In the genomic region with DNA sequence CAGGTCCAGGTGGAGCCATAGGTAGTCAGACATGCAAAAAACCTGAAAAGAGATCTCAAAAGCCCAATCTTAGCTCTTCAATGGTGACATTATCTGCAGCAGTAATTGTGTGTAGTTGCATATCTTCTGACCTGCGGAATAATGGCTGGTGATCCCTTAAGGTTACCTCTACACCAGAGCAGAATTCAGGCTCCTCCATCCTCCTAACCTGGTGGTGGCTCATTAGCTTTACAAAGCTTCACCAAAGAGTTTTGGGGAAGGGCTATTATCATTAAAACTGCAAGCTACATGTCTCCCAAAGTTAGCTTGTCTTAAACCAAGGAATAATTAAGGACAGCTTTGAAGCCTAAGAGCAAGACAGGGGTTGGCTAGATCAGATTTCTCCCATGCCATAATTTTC, we compare ENCODE assay signal across 14 cellular contexts. TPM values are rescaled to one million over a fixed set of nuclear protein-coding genes. Genes with fewer than 3 reads are reported as not detected.
DNase-seq lines count a peak whose midpoint lies in the region; ATAC-seq and TF ChIP-seq lines count a peak whose summit lies in the region.
"Had no signal": no experiment of that assay in that cellular context is flagged by ENCODE, and none has a peak within 500 bp of the region (broad histone marks: within the 10 kb centered on the region; RNA-seq: fewer than 3 reads in every experiment).

No MANE protein-coding gene starts in this region.

- no peaks in the 10 kb centered on the region for H3K36me3 ChIP-seq in GM23338 (ENCODE audit: insufficient read depth)
- no peaks in the 10 kb centered on the region for H3K36me3 ChIP-seq in mesendoderm (ENCODE audit: control insufficient read depth, insufficient read depth, low read length)
- no peaks in the 10 kb centered on the region for H3K36me3 ChIP-seq in CD8-positive, alpha-beta T cell (ENCODE audit: insufficient read depth, low read length)
- H3K36me3 ChIP-seq: BLaER1 had no signal

- peaks cover 11% of the 10 kb centered on the region; the same call in 1 of the 2 replicates for H3K9me2 ChIP-seq in GM23338 (ENCODE audit: insufficient read depth)

- CTCF ChIA-PET in WTC11 (lab: Charles Lee), result interaction anchor here (0.9 kb wide), 2 partner anchors 27 to 43 kb away, joined by 3 read pairs; a partner anchor contains a TSS
- CTCF ChIA-PET in CD8-positive, alpha-beta T cell (lab: Charles Lee), result no interaction called here

- peak overlapping the region; percentile 5 for H2BK5ac ChIP-seq in mesendoderm (ENCODE audit: low read length)

- TF ChIP-seq CTCF in GM23338 (conservative IDR thresholded peaks at IDR 0.05; ENCODE audit: low read depth in 2 of 2) (no peak), WTC11 (IDR thresholded peaks at IDR 0.05) (no peak)
- no peak for TF ChIP-seq CTCF in CD8-positive, alpha-beta T cell (IDR thresholded peaks at IDR 0.05)

- POLR2A ChIA-PET in WTC11 (lab: Charles Lee), result no interaction called here
- POLR2A ChIA-PET in CD8-positive, alpha-beta T cell (lab: Charles Lee), result no interaction called here

- H4K20me1 ChIP-seq in GM23338 (replicated peaks; ENCODE audit: insufficient read depth), result no peaks in the 10 kb centered on the region
- H4K20me1 ChIP-seq: BLaER1 had no signal

- H3K4me1 Mint-ChIP-seq in GM23338 (peaks cover 53% of the 10 kb centered on the region), WTC11 (peaks cover 87% of the 10 kb centered on the region)
- no peaks in the 10 kb centered on the region for H3K4me1 Mint-ChIP-seq in CD8-positive, alpha-beta T cell (ENCODE audit: low read depth)

- H3K36me3 Mint-ChIP-seq in GM23338 (ENCODE audit: low read depth) (no peaks in the 10 kb centered on the region), WTC11 (no peaks in the 10 kb centered on the region)
- H3K36me3 Mint-ChIP-seq in CD8-positive, alpha-beta T cell, result no peaks in the 10 kb centered on the region

- H3K4me3 ChIP-seq in GM23338, result no peak overlapping the region; the same call in 1 of the 2 replicates
- no peak overlapping the region for H3K4me3 ChIP-seq in mesendoderm (ENCODE audit: low read length)
- H3K4me3 ChIP-seq in CD8-positive, alpha-beta T cell (ENCODE audit: low read depth, low read length), result no peak overlapping the region
- H3K4me3 ChIP-seq: BLaER1, GM12878 had no signal

- H2BK15ac ChIP-seq in mesendoderm (replicated peaks; ENCODE audit: low read depth), result no peak overlapping the region

- no peak overlapping the region for H3K4me3 Mint-ChIP-seq in GM23338
- no peak overlapping the region for H3K4me3 Mint-ChIP-seq in WTC11
- no peak overlapping the region for H3K4me3 Mint-ChIP-seq in CD8-positive, alpha-beta T cell

- H2AFZ ChIP-seq in GM23338, result peak overlapping the region; percentile 61

- no peak overlapping the region for H3K9ac ChIP-seq in mesendoderm (ENCODE audit: low read length)
- H3K9ac ChIP-seq: BLaER1 had no signal

- no peaks in the 10 kb centered on the region for H3K27me3 Mint-ChIP-seq in GM23338 (ENCODE audit: insufficient read depth, low read depth, poor library complexity)
- H3K27me3 Mint-ChIP-seq in WTC11 (ENCODE audit: low read depth), result no peaks in the 10 kb centered on the region
- peaks cover 3% of the 10 kb centered on the region for H3K27me3 Mint-ChIP-seq in CD8-positive, alpha-beta T cell (ENCODE audit: low read depth)

- H3K9me3 Mint-ChIP-seq in GM23338 (no peaks in the 10 kb centered on the region; the same call in 2 of the 3 replicates), WTC11 (peaks cover 11% of the 10 kb centered on the region; the same call in 1 of the 2 replicates)
- H3K9me3 Mint-ChIP-seq in CD8-positive, alpha-beta T cell, result peaks cover 8% of the 10 kb centered on the region

- ATAC-seq in GM23338 (peak; percentile 84), WTC11 (peak; percentile 62), SK-N-SH treated with all-trans-retinoic acid at 6 μM for 48 hours (no peak)
- no peak for ATAC-seq in CD8-positive, alpha-beta T cell
- ATAC-seq: HepG2 had no signal

- DNase-seq in GM23338 (ENCODE audit: low spot score) (peak; percentile 58), WTC11 (ENCODE audit: low spot score) (no peak), iPS DF 19.7 (ENCODE audit: low read depth, low spot score) (peak; percentile 45), mesendoderm (no peak), KG1 (lab: John Stamatoyannopoulos, UW) (no peak)
- no peak for DNase-seq in CD8-positive, alpha-beta T cell
- DNase-seq: 8988T, AML-193, DMS53 had no signal

- H2AK5ac ChIP-seq in mesendoderm (ENCODE audit: low read length), result peak overlapping the region; percentile 14

- H3K23ac ChIP-seq in mesendoderm (ENCODE audit: low read length), result no peak overlapping the region

- H3K79me1 ChIP-seq in mesendoderm (ENCODE audit: low read length), result no peaks in the 10 kb centered on the region

- H3K4me1 ChIP-seq in GM23338 (ENCODE audit: insufficient read depth) (peaks cover 58% of the 10 kb centered on the region), mesendoderm (ENCODE audit: control insufficient read depth, low read depth, low read length) (peaks cover 6% of the 10 kb centered on the region)
- H3K4me1 ChIP-seq in CD8-positive, alpha-beta T cell (ENCODE audit: insufficient read depth, low read length), result no peaks in the 10 kb centered on the region
- H3K4me1 ChIP-seq: BLaER1 had no signal

- H4K8ac ChIP-seq in mesendoderm (ENCODE audit: low read depth, low read length), result no peak overlapping the region

- H3K79me2 ChIP-seq in GM23338 (replicated peaks; ENCODE audit: insufficient read depth) (no peaks in the 10 kb centered on the region), mesendoderm (ENCODE audit: control insufficient read depth, insufficient read depth, low read length) (no peaks in the 10 kb centered on the region)

- intact Hi-C loops in CD8-positive, alpha-beta T cell (cut with DNase I, micrococcal nuclease), result no loop called here

- no CpG with 5 or more reads among the region's 1 CpG for WGBS in mesendoderm (ENCODE audit: extremely low coverage, insufficient coverage, low lambda C conversion rate)

- H3F3A ChIP-seq in GM23338 (replicated peaks; ENCODE audit: low read depth), result 0 out of 2 replicates have a peak, but pooled peaks cover 2% of the 10 kb centered on the region

- no peaks in the 10 kb centered on the region for H3K9me3 ChIP-seq in CD8-positive, alpha-beta T cell (ENCODE audit: low read length)
- H3K9me3 ChIP-seq: BLaER1 had no signal

- peak overlapping the region; percentile 65 for H3K4ac ChIP-seq in mesendoderm (ENCODE audit: low read depth, low read length)

- H3K27ac Mint-ChIP-seq in GM23338, result no peak overlapping the region; the same call in 1 of the 2 replicates
- peak overlapping the region; percentile 58 for H3K27ac Mint-ChIP-seq in WTC11
- H3K27ac Mint-ChIP-seq in CD8-positive, alpha-beta T cell, result no peak overlapping the region

- H3K4me2 ChIP-seq in GM23338 (peak overlapping the region; percentile 53), mesendoderm (ENCODE audit: low read length) (no peak overlapping the region)
- H3K4me2 ChIP-seq: BLaER1 had no signal

- peak overlapping the region; percentile 19 for H3K56ac ChIP-seq in mesendoderm (ENCODE audit: low read length)

- H2BK120ac ChIP-seq in mesendoderm (ENCODE audit: low read depth, low read length), result no peak overlapping the region

- H3K27ac ChIP-seq in GM23338 (ENCODE audit: low read depth) (peak overlapping the region; percentile 72; the same call in 1 of the 2 replicates), mesendoderm (ENCODE audit: low read depth, low read length) (no peak overlapping the region)
- no peak overlapping the region for H3K27ac ChIP-seq in CD8-positive, alpha-beta T cell (ENCODE audit: low read depth, low read length)
- H3K27ac ChIP-seq: BLaER1, HL-60 had no signal

- no peak overlapping the region for H4K5ac ChIP-seq in mesendoderm (ENCODE audit: low read length)

- no peak overlapping the region for H3K18ac ChIP-seq in mesendoderm (ENCODE audit: low read length)

- H3K27me3 ChIP-seq in GM23338 (ENCODE audit: insufficient read depth), result no peaks in the 10 kb centered on the region
- H3K27me3 ChIP-seq in mesendoderm (ENCODE audit: insufficient read depth, low read length, poor library complexity), result no peaks in the 10 kb centered on the region
- H3K27me3 ChIP-seq in CD8-positive, alpha-beta T cell (ENCODE audit: insufficient read depth, low read length), result no peaks in the 10 kb centered on the region
- H3K27me3 ChIP-seq: BLaER1 had no signal

TF ChIP-seq in GM23338, 12 proteins besides CTCF, POLR2A, EP300 and RAD21 (continues in another document):
- TF ChIP-seq ZNF114 (CRISPR knock-in tag; IDR thresholded peaks at IDR 0.05) (0 out of 2 replicates have a peak, but pooled peaks have one; percentile 65), NANOG (IDR thresholded peaks at IDR 0.05; ENCODE audit: borderline replicate concordance) (peak; percentile 22; the same call in 1 of the 2 replicates), EZH2phosphoT487 (IDR thresholded peaks at IDR 0.05; ENCODE audit: unreplicated experiment) (no peak)

TF ChIP-seq in WTC11, 78 proteins besides CTCF, POLR2A, EP300 and RAD21 (continues in another document):
- no peak for TF ChIP-seq NR2C2 (CRISPR knock-in tag; IDR thresholded peaks at IDR 0.05)
- TF ChIP-seq, protein P1, sequence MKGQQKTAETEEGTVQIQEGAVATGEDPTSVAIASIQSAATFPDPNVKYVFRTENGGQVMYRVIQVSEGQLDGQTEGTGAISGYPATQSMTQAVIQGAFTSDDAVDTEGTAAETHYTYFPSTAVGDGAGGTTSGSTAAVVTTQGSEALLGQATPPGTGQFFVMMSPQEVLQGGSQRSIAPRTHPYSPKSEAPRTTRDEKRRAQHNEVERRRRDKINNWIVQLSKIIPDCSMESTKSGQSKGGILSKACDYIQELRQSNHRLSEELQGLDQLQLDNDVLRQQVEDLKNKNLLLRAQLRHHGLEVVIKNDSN (CRISPR knock-in tag; IDR thresholded peaks at IDR 0.05), result no peak
- no peak for TF ChIP-seq RELA (CRISPR knock-in tag; IDR thresholded peaks at IDR 0.05; ENCODE audit: borderline replicate concordance)
- no peak for TF ChIP-seq JAZF1 (CRISPR knock-in tag; IDR thresholded peaks at IDR 0.05)

TF ChIP-seq in SK-N-SH treated with all-trans-retinoic acid at 6 μM for 48 hours, 23 proteins besides CTCF, POLR2A, EP300 and RAD21 (continues in another document):
- TF ChIP-seq ZC3H10 (CRISPR knock-in tag; IDR thresholded peaks at IDR 0.05) (no peak), TCF4 (CRISPR knock-in tag; IDR thresholded peaks at IDR 0.05; ENCODE audit: borderline replicate concordance) (no peak), TOX (CRISPR knock-in tag; IDR thresholded peaks at IDR 0.05; ENCODE audit: borderline replicate concordance) (no peak), ESRRG (CRISPR knock-in tag; IDR thresholded peaks at IDR 0.05) (no peak)

RNA-seq across cellular contexts. Expression of a gene that starts 42.6 kb away (rescaled TPM):
- total RNA-seq in GM23338 (2014; rRNA removed; shearing (Covaris generic)), result 14.3 and 15.5 TPM in 2 replicates
- 13.8 and 16.8 TPM in 2 replicates for polyA plus RNA-seq in GM23338 (2016; fragmentation: Nextera tagmentation; extraction: Ambion mirVana)
- total RNA-seq in WTC11 (2021), result 15.9 to 19.2 TPM (median 16.8 TPM) in 3 replicates
- polyA plus RNA-seq in mesendoderm (2013, experiment 1 of 2), result 11.0 TPM
- polyA plus RNA-seq in mesendoderm (2013, experiment 2 of 2), result 11.0 TPM
- total RNA-seq in CD8-positive, alpha-beta T cell, result not detected
- total RNA-seq: GM12878 had no signal

Comparison
In these comparisons a context has a peak if more than half of its experiments do, and no peak if none do; other contexts are left out.
1. ATAC-seq: peak in GM23338 (single experiment) and WTC11 (single experiment); none in CD8-positive, alpha-beta T cell (single experiment) and SK-N-SH treated with all-trans-retinoic acid at 6 μM for 48 hours (single experiment).
2. DNase-seq: peak in GM23338 (single experiment) and iPS DF 19.7 (single experiment); none in WTC11 (single experiment), mesendoderm (single experiment), KG1 (single experiment) and CD8-positive, alpha-beta T cell (0 of 7).
3. RNA of a gene that starts 42.6 kb away (total RNA-seq): 15.9 to 19.2 TPM in WTC11 and 14.3 to 15.5 TPM in GM23338; not detected in CD8-positive, alpha-beta T cell; every median in the first group is over 10 times any median in the second.